ENCODE assay signal across 1 cellular context in genomic region chr16:66383551-66383950, GRCh38.
TF ChIP-seq lines count a peak whose summit lies in the region.

No MANE protein-coding gene starts in this region.

TF ChIP-seq in SK-N-SH treated with all-trans-retinoic acid at 6 μM for 48 hours, 23 proteins besides CTCF, POLR2A, EP300 and RAD21 (continued from another document):
- TF ChIP-seq BACH2 (CRISPR knock-in tag; IDR thresholded peaks at IDR 0.05; ENCODE audit: borderline replicate concordance) = no peak
- TF ChIP-seq ZNF565 (CRISPR knock-in tag; conservative IDR thresholded peaks at IDR 0.05; ENCODE audit: low read depth) = no peak
- no peak for TF ChIP-seq TCF4 (CRISPR knock-in tag; IDR thresholded peaks at IDR 0.05; ENCODE audit: borderline replicate concordance)
- no peak for TF ChIP-seq ESRRG (CRISPR knock-in tag; IDR thresholded peaks at IDR 0.05)
